Comparison of ENCODE assay signal across 1 cellular context in genomic region chr1:246571953-246572352, GRCh38.
TF ChIP-seq lines count a peak whose summit lies in the region.

No MANE protein-coding gene starts in this region.

TF ChIP-seq in K562, 482 proteins besides CTCF, POLR2A, EP300 and RAD21:
- no peak for TF ChIP-seq RFX7 (CRISPR knock-in tag; IDR thresholded peaks at IDR 0.05)
- peak; percentile 55 for TF ChIP-seq RBM25 (IDR thresholded peaks at IDR 0.05; ENCODE audit: low read depth, low read length, severe bottlenecking)
- no peak for TF ChIP-seq NR0B1 (IDR thresholded peaks at IDR 0.05; ENCODE audit: partially characterized antibody)
- no peak for TF ChIP-seq MTA3 (IDR thresholded peaks at IDR 0.05; ENCODE audit: borderline replicate concordance)
- TF ChIP-seq CREB3L1 (IDR thresholded peaks at IDR 0.05; ENCODE audit: borderline replicate concordance, low read depth) = no peak
- 0 out of 2 replicates have a peak, but pooled peaks have one; percentile 22 for TF ChIP-seq ZNF589 (CRISPR knock-in tag; IDR thresholded peaks at IDR 0.05; ENCODE audit: low read depth)
- no peak for TF ChIP-seq ZBTB8A (IDR thresholded peaks at IDR 0.05; ENCODE audit: partially characterized antibody)
- 0 out of 4 replicates have a peak, but pooled peaks of 1 of the 2 experiments have one; percentile 9 for TF ChIP-seq RCOR1 (IDR thresholded peaks at IDR 0.05; ENCODE audit: borderline replicate concordance in 1 of 2, low read depth in 2 of 2, low read length in 2 of 2)
- TF ChIP-seq ZNF311 (CRISPR knock-in tag; IDR thresholded peaks at IDR 0.05) = peak; percentile 28; the same call in 1 of the 2 replicates
- TF ChIP-seq STAT5A (IDR thresholded peaks at IDR 0.05; ENCODE audit: borderline replicate concordance, low read length) = no peak
- peak; percentile 25; the same call in 1 of the 2 replicates for TF ChIP-seq ZNF512 (tag; IDR thresholded peaks at IDR 0.05)
- TF ChIP-seq MTA1 (IDR thresholded peaks at IDR 0.05; ENCODE audit: borderline replicate concordance) = no peak
- no peak for TF ChIP-seq PHB2 (IDR thresholded peaks at IDR 0.05; ENCODE audit: low read depth)
